Comparison of ENCODE assay signal across 9 cellular contexts in the genomic region with DNA sequence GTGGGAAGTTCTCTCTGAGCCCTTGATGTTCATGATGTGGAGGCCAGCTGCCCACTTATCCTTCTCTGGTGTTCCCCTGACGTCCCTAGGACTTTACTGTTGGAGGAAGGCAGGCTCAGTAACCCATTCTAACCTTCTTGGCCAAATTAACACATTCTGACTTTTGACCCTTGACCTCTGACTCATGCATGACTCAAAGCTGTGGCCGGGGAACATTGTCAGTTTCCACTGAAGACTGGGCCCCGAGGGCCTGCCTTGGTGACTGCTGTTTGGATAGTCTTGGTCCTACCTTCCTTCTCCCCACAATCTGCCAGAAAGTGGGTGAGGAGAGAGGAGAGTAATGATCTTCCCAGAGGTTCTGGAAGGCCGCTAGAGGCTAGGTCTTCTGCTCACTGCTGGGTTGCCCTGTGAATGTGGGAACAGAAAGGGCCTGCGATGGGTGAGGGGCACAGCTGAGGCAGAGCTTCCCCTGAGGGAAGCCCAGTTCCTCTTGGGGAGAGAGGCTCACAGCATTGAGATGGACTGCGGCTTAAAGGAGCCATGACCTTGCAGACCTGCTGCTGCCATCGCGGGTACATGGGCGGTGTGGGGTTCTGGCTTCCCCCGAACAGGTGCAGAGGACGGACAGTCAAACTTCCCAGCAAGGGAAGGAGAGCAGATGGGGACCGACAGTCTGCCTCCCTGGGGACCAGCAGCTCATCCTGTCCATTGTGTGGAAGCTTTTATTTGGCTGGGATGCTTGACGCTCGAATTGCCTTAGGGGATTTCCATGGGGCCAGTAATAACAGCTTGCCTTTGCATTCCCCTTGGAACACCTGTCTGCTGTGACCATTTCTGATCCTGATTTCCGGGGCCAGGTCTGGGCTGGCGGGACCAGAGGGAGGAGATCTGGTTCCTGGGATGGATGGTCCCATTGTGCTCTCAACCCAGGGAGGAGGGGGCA. TPM values are rescaled to one million over a fixed set of nuclear protein-coding genes. Genes with fewer than 3 reads are reported as not detected.
DNase-seq lines count a peak whose midpoint lies in the region; ATAC-seq and TF ChIP-seq lines count a peak whose summit lies in the region.
"Had no signal": no experiment of that assay in that cellular context is flagged by ENCODE, and none has a peak within 500 bp of the region (broad histone marks: within the 10 kb centered on the region; RNA-seq: fewer than 3 reads in every experiment).

No MANE protein-coding gene starts in this region.

- no peaks in the 10 kb centered on the region for H3K36me3 Mint-ChIP-seq in Caco-2 (ENCODE audit: insufficient read depth, unreplicated experiment)

- CTCF ChIA-PET in Caco-2 (lab: Charles Lee): no interaction called here

- ATAC-seq in left lobe of liver: peak; percentile 70
- ATAC-seq in GM21717 (IDR thresholded peaks at IDR 0.05; ENCODE audit: unreplicated experiment): no peak

- no peaks in the 10 kb centered on the region for H3K9me3 Mint-ChIP-seq in Caco-2 (ENCODE audit: unreplicated experiment)

- H3K4me3 ChIP-seq in Caco-2 (ENCODE audit: low read depth, low read length) (no peak overlapping the region), testis (no peak overlapping the region)
- H3K4me3 ChIP-seq: heart left ventricle had no signal

- H3K27me3 Mint-ChIP-seq in Caco-2 (ENCODE audit: insufficient read depth, unreplicated experiment): no peaks in the 10 kb centered on the region

- H3K4me1 Mint-ChIP-seq in Caco-2 (ENCODE audit: low read depth, unreplicated experiment): peaks cover 20% of the 10 kb centered on the region

- no peak overlapping the region for H3K27ac ChIP-seq in testis

- H3K36me3 ChIP-seq in Caco-2 (ENCODE audit: control insufficient read depth, insufficient read depth, low read length) (no peaks in the 10 kb centered on the region), testis (ENCODE audit: low read depth, missing control alignments) (no peaks in the 10 kb centered on the region)
- H3K36me3 ChIP-seq: heart left ventricle had no signal

- intact Hi-C loops in Caco-2 (cut with micrococcal nuclease; ENCODE audit: unreplicated experiment) (no loop called here), testis (cut with DNase I; ENCODE audit: low total_unique reads) (no loop called here)

- H3K27me3 ChIP-seq in Caco-2 (replicated peaks; ENCODE audit: control insufficient read depth, insufficient read depth, low read length) (no peaks in the 10 kb centered on the region), testis (no peaks in the 10 kb centered on the region)
- H3K27me3 ChIP-seq: heart left ventricle had no signal

- no peak for TF ChIP-seq POLR2A in testis (IDR thresholded peaks at IDR 0.05)

- no peak overlapping the region for H3K4me3 Mint-ChIP-seq in Caco-2 (ENCODE audit: unreplicated experiment)

- TF ChIP-seq CTCF in Caco-2 (IDR thresholded peaks at IDR 0.05; ENCODE audit: insufficient read depth in 1 of 2, low read depth in 1 of 2, low read length in 1 of 2, severe bottlenecking in 1 of 2, unreplicated experiment in 1 of 2) (no peak), testis (IDR thresholded peaks at IDR 0.05) (no peak), GM10266 (IDR thresholded peaks at IDR 0.05; ENCODE audit: control insufficient read depth, insufficient read depth, low read depth, missing control alignments) (no peak)

- 77 to 82% methylated on average over 12 to 16 of the region's 16 CpGs for WGBS in testis, 2 donors

- H3K27ac Mint-ChIP-seq in Caco-2 (ENCODE audit: unreplicated experiment): peak overlapping the region; percentile 47

- H3K9me3 ChIP-seq in Caco-2 (no peaks in the 10 kb centered on the region), testis (no peaks in the 10 kb centered on the region)
- H3K9me3 ChIP-seq: heart left ventricle had no signal

- no TSS peak for BruUV-seq in Caco-2 (replicated peaks; lab: Mats Ljungman, UMichigan)

- peaks cover 17% of the 10 kb centered on the region for H3K4me1 ChIP-seq in Caco-2
- no peaks in the 10 kb centered on the region for H3K4me1 ChIP-seq in testis

- POLR2A ChIA-PET in Caco-2 (lab: Charles Lee): interaction anchor here (0.5 kb wide), 1 partner anchor 1674 kb away, joined by 5 read pairs; no protein-coding TSS in a partner anchor

- DNase-seq in Caco-2 (peak; percentile 63 to 70), LoVo (ENCODE audit: low spot score) (peak; percentile 34), SKM-1 treated with dmso at 0.1 percent for 144 hours (lab: John Stamatoyannopoulos, UW; ENCODE audit: unreplicated experiment) (peak; percentile 48), left lobe of liver (ENCODE audit: low spot score) (no peak), testis (no peak), NCI-H2029 treated with DMSO at 0.1 percent for 48 hours (lab: John Stamatoyannopoulos, UW) (no peak), GM10266 (ENCODE audit: extremely low spot score) (no peak)

RNA-seq across cellular contexts. Expression of a gene that starts 43.8 kb away (rescaled TPM):
- total RNA-seq in Caco-2 (2022) (not detected in 2 replicates), left lobe of liver (0.15 TPM), testis (under 1 TPM; 0.63 to 0.93 TPM)
- 0.90 TPM for polyA plus RNA-seq in testis (ENCODE audit: insufficient read depth, low read depth, low replicate concordance)

Comparison
In these comparisons a context has a peak if more than half of its experiments do, and no peak if none do; other contexts are left out.
1. DNase-seq: peak in Caco-2 (2 of 2), LoVo (single experiment) and SKM-1 treated with dmso at 0.1 percent for 144 hours (single experiment); none in left lobe of liver (single experiment), testis (single experiment), NCI-H2029 treated with DMSO at 0.1 percent for 48 hours (single experiment) and GM10266 (single experiment).